Comparison of ENCODE assay signal across 1 cellular context in genomic region chr7:128831178-128831993, GRCh38.
TF ChIP-seq lines count a peak whose summit lies in the region.

No MANE protein-coding gene starts in this region.

TF ChIP-seq in K562, 482 proteins besides CTCF, POLR2A, EP300 and RAD21 (continued from another document):
- no peak for TF ChIP-seq ZFP91 (CRISPR knock-in tag; IDR thresholded peaks at IDR 0.05)
- no peak for TF ChIP-seq RBM34 (IDR thresholded peaks at IDR 0.05; ENCODE audit: borderline replicate concordance, insufficient read depth, low read length)
- TF ChIP-seq TAF1 (IDR thresholded peaks at IDR 0.05; ENCODE audit: control insufficient read depth, extremely low read depth, insufficient read depth, low read length, severe bottlenecking) = peak; percentile 88
- peak; percentile 88 for TF ChIP-seq RREB1 (CRISPR knock-in tag; IDR thresholded peaks at IDR 0.05)
- TF ChIP-seq MYBL2 (IDR thresholded peaks at IDR 0.05; ENCODE audit: low read depth) = no peak
- no peak for TF ChIP-seq MYBL2 (CRISPR knock-in tag; IDR thresholded peaks at IDR 0.05; ENCODE audit: borderline replicate concordance)
- TF ChIP-seq PML (IDR thresholded peaks at IDR 0.05; ENCODE audit: low read length) = peak; percentile 84; the same call in 1 of the 2 replicates
- 0 out of 2 replicates have a peak, but pooled peaks have one; percentile 91 for TF ChIP-seq MTA3 (IDR thresholded peaks at IDR 0.05; ENCODE audit: borderline replicate concordance)
- no peak for TF ChIP-seq ZNF280A (IDR thresholded peaks at IDR 0.05; ENCODE audit: low read depth, partially characterized antibody)
